Comparison of ENCODE assay signal across 9 cellular contexts in the genomic region with DNA sequence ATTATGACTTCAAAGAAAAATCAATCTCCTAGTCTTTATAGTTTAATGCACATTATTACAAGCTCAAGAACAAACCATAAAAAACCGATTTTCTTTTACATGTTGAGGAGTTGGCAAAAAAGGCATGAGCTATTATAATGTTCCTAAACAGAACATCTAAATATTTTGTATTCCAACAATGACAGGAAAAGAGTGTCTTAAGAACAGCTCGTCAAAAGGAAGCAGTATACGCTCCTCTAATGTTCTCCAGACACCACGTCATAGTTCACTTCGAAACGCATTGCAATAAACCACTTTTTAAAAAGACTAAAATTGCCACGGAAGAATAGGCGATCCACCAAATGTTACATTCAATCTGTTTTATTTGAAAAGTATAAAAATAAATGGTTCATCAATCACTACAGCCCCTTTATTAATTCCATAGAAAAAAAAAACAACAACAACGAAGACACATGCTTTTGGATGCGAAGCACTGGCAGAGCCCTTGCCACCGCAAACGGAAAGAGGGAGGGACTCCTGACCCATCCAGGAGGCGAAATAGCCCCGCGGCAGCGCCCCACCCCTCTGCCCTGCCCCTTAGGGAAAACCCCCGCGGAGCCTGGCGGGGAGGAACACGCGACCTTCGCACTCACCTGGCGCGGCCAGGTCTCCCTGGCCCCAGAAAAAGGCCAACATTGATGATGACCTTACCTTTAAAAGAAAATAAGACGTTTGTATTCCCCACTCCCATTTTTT. TPM values are rescaled to one million over a fixed set of nuclear protein-coding genes. Genes with fewer than 3 reads are reported as not detected.
DNase-seq lines count a peak whose midpoint lies in the region; ATAC-seq and TF ChIP-seq lines count a peak whose summit lies in the region.
"Had no signal": no experiment of that assay in that cellular context is flagged by ENCODE, and none has a peak within 500 bp of the region (broad histone marks: within the 10 kb centered on the region; RNA-seq: fewer than 3 reads in every experiment).

No MANE protein-coding gene starts in this region.

- H2AK5ac ChIP-seq in IMR-90 (ENCODE audit: low read depth, low read length), result no peak overlapping the region; the same call in 1 of the 2 replicates

- no peak overlapping the region for H2BK5ac ChIP-seq in IMR-90 (ENCODE audit: low read depth, low read length, poor library complexity, severe bottlenecking)

- H3K4me2 ChIP-seq in IMR-90 (ENCODE audit: low read depth, low read length), result peak overlapping the region; percentile 30; the same call in 1 of the 2 replicates

- H4K20me1 ChIP-seq in IMR-90 (ENCODE audit: insufficient read depth, low read length), result no peaks in the 10 kb centered on the region

- H3K36me3 ChIP-seq in IMR-90 (ENCODE audit: control insufficient read depth, insufficient read depth, low read length) (no peaks in the 10 kb centered on the region), left lung (peaks cover 0 to 12% of the 10 kb centered on the region in 2 donors), skeletal muscle tissue (ENCODE audit: control insufficient read depth in 3 of 3, insufficient read depth in 3 of 3, low read length in 3 of 3) (peaks cover 0 to 3% (median 0%) of the 10 kb centered on the region in 3 donors)

- peak overlapping the region; percentile 33; the same call in 1 of the 2 replicates for H2BK120ac ChIP-seq in IMR-90 (ENCODE audit: low read depth, low read length)

- peaks cover 8% of the 10 kb centered on the region for H3K9me1 ChIP-seq in IMR-90 (ENCODE audit: insufficient read depth, low read length)

- H3K4me3 ChIP-seq in IMR-90 (ENCODE audit: insufficient read depth, low read depth, low read length) (no peak overlapping the region; the same call in 1 of the 2 replicates), left lung (peak overlapping the region; percentile 2 to 26), skeletal muscle tissue (ENCODE audit: low read length in 3 of 3) (peak overlapping the region; percentile 65 to 79 (median 67))

- DNase-seq in IMR-90 (no peak), dermis blood vessel endothelial cell (peak; percentile 81), left lung (no peak), foreskin melanocyte (no peak)
- no peak for DNase-seq in activated CD4-positive, CD25-positive, alpha-beta regulatory T cell (lab: John Stamatoyannopoulos, UW)
- no peak for DNase-seq in stimulated activated CD4-positive, alpha-beta T cell treated with anti-CD3 and anti-CD28 coated beads, Interleukin-12 subunit alpha, Interleukin-12 subunit beta, amount 100 ng/mL, for 4 hours
- DNase-seq: NCI-H510A treated with DMSO at 0.1 percent for 48 hours had no signal

- no peak overlapping the region; the same call in 1 of the 2 replicates for H3K18ac ChIP-seq in IMR-90 (ENCODE audit: low read depth, low read length)

- no peaks in the 10 kb centered on the region for H3K79me1 ChIP-seq in IMR-90 (ENCODE audit: low read depth in 1 of 2, low read length in 2 of 2)

- no peak overlapping the region for H3K56ac ChIP-seq in IMR-90 (ENCODE audit: extremely low read depth, insufficient read depth, low read length)

- POLR2A ChIA-PET in IMR-90 (lab: Charles Lee; ENCODE audit: unreplicated experiment), result no interaction called here

- no peak for ATAC-seq in IMR-90 (ENCODE audit: low read depth)
- ATAC-seq in left lung, result peak; percentile 24
- ATAC-seq in GM21390 (IDR thresholded peaks at IDR 0.05; ENCODE audit: unreplicated experiment), result no peak

- no peak for TF ChIP-seq POLR2A in IMR-90 (IDR thresholded peaks at IDR 0.05; ENCODE audit: low read depth, low read length)

- H2AK9ac ChIP-seq in IMR-90 (replicated peaks; ENCODE audit: low read depth, low read length, poor library complexity), result peak overlapping the region; percentile 48

- no TSS peak for BruUV-seq in IMR-90 (replicated peaks; lab: Mats Ljungman, UMichigan)

- in situ Hi-C loops in IMR-90 (cut with MboI; ENCODE audit: low sequenced_read_pairs), result no loop called here

- H3K27me3 ChIP-seq in IMR-90 (ENCODE audit: control insufficient read depth, insufficient read depth, low read length), result no peaks in the 10 kb centered on the region
- no peaks in the 10 kb centered on the region for H3K27me3 ChIP-seq in left lung
- H3K27me3 ChIP-seq in skeletal muscle tissue (ENCODE audit: control insufficient read depth in 3 of 3, insufficient read depth in 3 of 3, low read length in 3 of 3), result no peaks in the 10 kb centered on the region

- H3K9me3 ChIP-seq in IMR-90 (ENCODE audit: control insufficient read depth, insufficient read depth, low read length), result no peaks in the 10 kb centered on the region
- no peaks in the 10 kb centered on the region for H3K9me3 ChIP-seq in left lung
- H3K9me3 ChIP-seq in skeletal muscle tissue (ENCODE audit: control insufficient read depth in 3 of 3, low read length in 3 of 3), result no peaks in the 10 kb centered on the region

- H4K5ac ChIP-seq in IMR-90 (ENCODE audit: low read depth, low read length), result no peak overlapping the region

- no peak for TF ChIP-seq RAD21 in IMR-90 (IDR thresholded peaks at IDR 0.05; ENCODE audit: low read length)

- peak overlapping the region; percentile 83 for H2AFZ ChIP-seq in IMR-90 (replicated peaks; ENCODE audit: low read length, poor library complexity)

- CTCF ChIA-PET in IMR-90 (lab: Yijun Ruan, JAX), result no interaction called here

- intact Hi-C loops in IMR-90 (cut with micrococcal nuclease), result loop anchor here (2.0 kb wide), 1 partner anchor 14 kb away; no protein-coding TSS in a partner anchor
- intact Hi-C loops in left lung (cut with DNase I), result no loop called here

- H4K91ac ChIP-seq in IMR-90 (ENCODE audit: insufficient read depth, low read depth, low read length), result no peak overlapping the region

- H3K27ac ChIP-seq in IMR-90 (ENCODE audit: insufficient read depth, low read length), result no peak overlapping the region
- H3K27ac ChIP-seq in left lung, result peak overlapping the region; percentile 39 to 65
- H3K27ac ChIP-seq in skeletal muscle tissue (ENCODE audit: low read depth, low read length), result peak overlapping the region; percentile 95

- H3K14ac ChIP-seq in IMR-90 (replicated peaks; ENCODE audit: low read depth, low read length), result no peak overlapping the region

- H2BK15ac ChIP-seq in IMR-90 (ENCODE audit: low read depth, low read length), result no peak overlapping the region

- H3K9ac ChIP-seq in IMR-90 (ENCODE audit: low read depth, low read length), result no peak overlapping the region
- H3K9ac ChIP-seq in skeletal muscle tissue (ENCODE audit: low read depth in 1 of 3, low read length in 3 of 3), result peak overlapping the region; percentile 84 to 97 (median 89)

- H3K4me1 ChIP-seq in IMR-90 (ENCODE audit: control insufficient read depth, insufficient read depth, low read length) (peaks cover 8% of the 10 kb centered on the region; the same call in 1 of the 2 replicates), left lung (peaks cover 11 to 79% of the 10 kb centered on the region in 2 donors), skeletal muscle tissue (ENCODE audit: control insufficient read depth in 3 of 3, insufficient read depth in 3 of 3, low read length in 3 of 3) (peaks cover 54 to 70% (median 61%) of the 10 kb centered on the region in 3 donors)

- no peak overlapping the region for H2BK20ac ChIP-seq in IMR-90 (ENCODE audit: low read depth, low read length)

- no peak overlapping the region; a peak in 1 of 4 replicates for H4K8ac ChIP-seq in IMR-90 (ENCODE audit: low read depth in 2 of 2, low read length in 2 of 2)

- no peak overlapping the region; the same call in 1 of the 2 replicates for H3K4ac ChIP-seq in IMR-90 (ENCODE audit: low read depth, low read length)

- dilution Hi-C loops in IMR-90 (cut with HindIII; ENCODE audit: low sequenced_read_pairs, unreplicated experiment), result no loop called here

- WGBS in IMR-90 (ENCODE audit: extremely low coverage in 2 of 2, insufficient read length in 1 of 2), 2 experiments, result no CpG with 5 or more reads among the region's 25 CpGs

- TF ChIP-seq CTCF in IMR-90 (conservative IDR thresholded peaks at IDR 0.05; ENCODE audit: low read depth, low read length) (no peak), left lung (IDR thresholded peaks at IDR 0.05) (no peak)

- no peak overlapping the region for H3K23ac ChIP-seq in IMR-90 (ENCODE audit: low read depth, low read length)

TF ChIP-seq in IMR-90, 13 proteins besides CTCF, POLR2A, EP300 and RAD21:
- TF ChIP-seq CHD1 (IDR thresholded peaks at IDR 0.05; ENCODE audit: low read depth, low read length), result no peak
- TF ChIP-seq CEBPB (IDR thresholded peaks at IDR 0.05; ENCODE audit: low read depth, low read length), result no peak
- TF ChIP-seq NFE2L2 (IDR thresholded peaks at IDR 0.05; ENCODE audit: low read depth, low read length), result no peak
- no peak for TF ChIP-seq RFX5 (IDR thresholded peaks at IDR 0.05; ENCODE audit: low read depth, low read length)
- TF ChIP-seq RCOR1 (IDR thresholded peaks at IDR 0.05; ENCODE audit: insufficient replicate concordance, low read length), result no peak
- TF ChIP-seq FOS (IDR thresholded peaks at IDR 0.05; ENCODE audit: low read depth, low read length), result no peak
- TF ChIP-seq BHLHE40 (IDR thresholded peaks at IDR 0.05; ENCODE audit: low read depth, low read length), result no peak
- TF ChIP-seq SMC3 (IDR thresholded peaks at IDR 0.05; ENCODE audit: low read depth, low read length), result no peak
- no peak for TF ChIP-seq MAZ (IDR thresholded peaks at IDR 0.05; ENCODE audit: borderline replicate concordance, low read depth, low read length)
- no peak for TF ChIP-seq MAFK (IDR thresholded peaks at IDR 0.05; ENCODE audit: low read depth, low read length)

RNA-seq across cellular contexts. Expression of a gene that starts 45.8 kb away (rescaled TPM):
- total RNA-seq in IMR-90 (2012; rRNA removed), result 0.90 and 1.4 TPM in 2 replicates
- polyA plus RNA-seq in IMR-90 (2012; rRNA removed), result 0.72 and 0.75 TPM in 2 replicates
- polyA plus RNA-seq in IMR-90 (2012; cell fraction: cytosol; rRNA removed), result 0.52 and 0.82 TPM in 2 replicates
- 1.2 and 2.2 TPM in 2 replicates for polyA plus RNA-seq in IMR-90 (2012; cell fraction: nucleus; rRNA removed; ENCODE audit: low replicate concordance)
- total RNA-seq in dermis blood vessel endothelial cell, result 5.6 and 6.3 TPM in 2 replicates
- 10 to 100 TPM; 40.5 to 56.7 TPM for total RNA-seq in left lung
- total RNA-seq in skeletal muscle tissue, result 22.4 TPM
